ENCODE assay signal across 7 cellular contexts in genomic region chr9:68867066-68867465, GRCh38.
"Had no signal": no experiment of that assay in that cellular context is flagged by ENCODE, and none has a peak within 500 bp of the region (broad histone marks: within the 10 kb centered on the region; RNA-seq: fewer than 3 reads in every experiment).

No MANE protein-coding gene starts in this region.

- FAIRE-seq: HTR-8/SVneo, K562 had no signal

- H3K4me3 Mint-ChIP-seq: IgD-negative memory B cell had no signal

- H3K4me3 ChIP-seq: K562 had no signal

- H3K27ac ChIP-seq: HL-60 had no signal

- H3K27me3 Mint-ChIP-seq: IgD-negative memory B cell had no signal

- ATAC-seq: K562 had no signal

- H3K27ac Mint-ChIP-seq: IgD-negative memory B cell had no signal

- H3K9me3 Mint-ChIP-seq: IgD-negative memory B cell had no signal

- DNase-seq: IMR-90, KBM-7, KG1 had no signal
